Comparison of ENCODE assay signal across 21 cellular contexts in genomic region chr1:62207187-62207586, GRCh38. TPM values are rescaled to one million over a fixed set of nuclear protein-coding genes. Genes with fewer than 3 reads are reported as not detected.
DNase-seq lines count a peak whose midpoint lies in the region; ATAC-seq and TF ChIP-seq lines count a peak whose summit lies in the region.
"Had no signal": no experiment of that assay in that cellular context is flagged by ENCODE, and none has a peak within 500 bp of the region (broad histone marks: within the 10 kb centered on the region; RNA-seq: fewer than 3 reads in every experiment).

No MANE protein-coding gene starts in this region.

- peaks cover 79% of the 10 kb centered on the region for H4K20me1 ChIP-seq in GM23338 (replicated peaks; ENCODE audit: insufficient read depth)

- peaks cover 74% of the 10 kb centered on the region for H3K79me2 ChIP-seq in GM23338 (replicated peaks; ENCODE audit: insufficient read depth)

- H3K4me3 ChIP-seq in GM23338, result no peak overlapping the region
- H3K4me3 ChIP-seq: GM12878 had no signal

- ATAC-seq in GM23338 (no peak), WTC11 (no peak), left lobe of liver (no peak)
- ATAC-seq: GM12878 had no signal

- TF ChIP-seq CTCF in GM23338 (conservative IDR thresholded peaks at IDR 0.05; ENCODE audit: low read depth in 2 of 2), result no peak
- no peak for TF ChIP-seq CTCF in WTC11 (IDR thresholded peaks at IDR 0.05)
- TF ChIP-seq CTCF in endothelial cell (IDR thresholded peaks at IDR 0.05; ENCODE audit: unreplicated experiment), result no peak

- H3K27ac ChIP-seq in GM23338 (ENCODE audit: low read depth), result peak overlapping the region; percentile 48

- peaks cover 37% of the 10 kb centered on the region for H3K9me3 Mint-ChIP-seq in GM23338
- H3K9me3 Mint-ChIP-seq in WTC11, result peaks cover 45% of the 10 kb centered on the region
- peaks cover 12% of the 10 kb centered on the region for H3K9me3 Mint-ChIP-seq in endothelial cell (ENCODE audit: unreplicated experiment)

- no peaks in the 10 kb centered on the region for H3K27me3 ChIP-seq in GM23338 (ENCODE audit: insufficient read depth)

- peaks cover 100% of the 10 kb centered on the region for H3K36me3 Mint-ChIP-seq in GM23338 (ENCODE audit: low read depth)
- peaks cover 95% of the 10 kb centered on the region for H3K36me3 Mint-ChIP-seq in WTC11
- peaks cover 47% of the 10 kb centered on the region for H3K36me3 Mint-ChIP-seq in endothelial cell (ENCODE audit: low read depth, unreplicated experiment)

- peaks cover 56% of the 10 kb centered on the region for H3K27me3 Mint-ChIP-seq in GM23338 (ENCODE audit: insufficient read depth, low read depth, poor library complexity)
- H3K27me3 Mint-ChIP-seq in WTC11 (ENCODE audit: low read depth), result no peaks in the 10 kb centered on the region
- H3K27me3 Mint-ChIP-seq in endothelial cell (ENCODE audit: unreplicated experiment), result no peaks in the 10 kb centered on the region

- H3K36me3 ChIP-seq in GM23338 (ENCODE audit: insufficient read depth), result peaks cover 90% of the 10 kb centered on the region

- H3K4me1 ChIP-seq in GM23338 (ENCODE audit: insufficient read depth), result peaks cover 50% of the 10 kb centered on the region

- H3K9me2 ChIP-seq in GM23338 (ENCODE audit: insufficient read depth), result no peaks in the 10 kb centered on the region

- H3K27ac Mint-ChIP-seq in GM23338 (peak overlapping the region; percentile 43; the same call in 1 of the 2 replicates), WTC11 (peak overlapping the region; percentile 80), endothelial cell (ENCODE audit: unreplicated experiment) (no peak overlapping the region)
- H3K27ac Mint-ChIP-seq: CD4-positive, alpha-beta memory T cell had no signal

- DNase-seq in NCI-H2171 treated with DMSO at 0.1 percent for 48 hours (lab: John Stamatoyannopoulos, UW) (peak; percentile 8), NCI-H2171 (lab: John Stamatoyannopoulos, UW) (no peak), GM23338 (ENCODE audit: low spot score) (no peak), WTC11 (ENCODE audit: low spot score) (no peak), endothelial cell (ENCODE audit: low spot score) (no peak), D341Med (ENCODE audit: low spot score) (no peak), mesenteric fat pad (ENCODE audit: low spot score) (no peak), left lobe of liver (ENCODE audit: low spot score) (no peak)
- DNase-seq: C1 segment of cervical spinal cord; Calu3; CD4-positive, alpha-beta memory T cell; COR-L47; DMS79; EL; GDM1; H7; HCEC 1CT had no signal

- POLR2A ChIA-PET in WTC11 (lab: Charles Lee), result no interaction called here

- H3K4me1 Mint-ChIP-seq in GM23338, result peaks cover 52% of the 10 kb centered on the region
- peaks cover 64% of the 10 kb centered on the region for H3K4me1 Mint-ChIP-seq in WTC11
- H3K4me1 Mint-ChIP-seq in endothelial cell (ENCODE audit: unreplicated experiment), result peaks cover 14% of the 10 kb centered on the region

- peaks cover 78% of the 10 kb centered on the region for H3F3A ChIP-seq in GM23338 (replicated peaks; ENCODE audit: low read depth)

- CTCF ChIA-PET in WTC11 (lab: Charles Lee), result interaction anchor here (1.1 kb wide), 1 partner anchor 32 kb away, joined by 6 read pairs; no protein-coding TSS in a partner anchor

- H3K4me2 ChIP-seq in GM23338, result peak overlapping the region; percentile 9; the same call in 1 of the 2 replicates

- H2AFZ ChIP-seq in GM23338, result no peak overlapping the region

- H3K4me3 Mint-ChIP-seq in GM23338, result peak overlapping the region; percentile 16
- H3K4me3 Mint-ChIP-seq in WTC11, result peak overlapping the region; percentile 12; the same call in 1 of the 2 replicates
- H3K4me3 Mint-ChIP-seq in endothelial cell (ENCODE audit: unreplicated experiment), result peak overlapping the region; percentile 35
- H3K4me3 Mint-ChIP-seq: CD4-positive, alpha-beta memory T cell had no signal

TF ChIP-seq in GM23338, 12 proteins besides CTCF, POLR2A, EP300 and RAD21:
- no peak for TF ChIP-seq EZH2phosphoT487 (IDR thresholded peaks at IDR 0.05; ENCODE audit: unreplicated experiment)

TF ChIP-seq in WTC11, 78 proteins besides CTCF, POLR2A, EP300 and RAD21:
- TF ChIP-seq EMX1 (CRISPR knock-in tag; IDR thresholded peaks at IDR 0.05) (peak; percentile 29; the same call in 1 of the 2 replicates), RORB (CRISPR knock-in tag; IDR thresholded peaks at IDR 0.05) (no peak), ZNF317 (CRISPR knock-in tag; IDR thresholded peaks at IDR 0.05; ENCODE audit: borderline replicate concordance, low read depth) (peak; percentile 82)

RNA-seq across cellular contexts. Expression of gene L1TD1, which starts 12.5 kb away (rescaled TPM):
- 280 and 283 TPM in 2 replicates for total RNA-seq in GM23338 (2014; rRNA removed; shearing (Covaris generic))
- polyA plus RNA-seq in GM23338 (2016; fragmentation: Nextera tagmentation; extraction: Ambion mirVana), result 509 and 628 TPM in 2 replicates
- total RNA-seq in WTC11 (2021) (296 to 319 TPM (median 303 TPM) in 3 replicates), endothelial cell (ENCODE audit: unreplicated experiment) (50.1 TPM), mesenteric fat pad (0.42 TPM), left lobe of liver (0.38 TPM)
- total RNA-seq: A172; A673; Calu3; CD4-positive, alpha-beta memory T cell had no signal
- polyA plus RNA-seq: BJ; CD4-positive, alpha-beta memory T cell had no signal

Comparison
In these comparisons a context has a peak if more than half of its experiments do, and no peak if none do; other contexts are left out.
1. RNA of gene L1TD1, which starts 12.5 kb away (total RNA-seq): 296 to 319 TPM in WTC11, 280 to 283 TPM in GM23338 and 50.1 TPM in endothelial cell (single experiment); 0.42 TPM in mesenteric fat pad (single experiment) and 0.38 TPM in left lobe of liver (single experiment); every median in the first group is over 10 times any median in the second.
2. Peak in every context shown above with its lines, with median percentiles within 50 percentile points of each other: H3K4me3 Mint-ChIP-seq.